ENCODE assay signal across 8 cellular contexts in genomic region chr17:58332720-58333395, GRCh38. TPM values are rescaled to one million over a fixed set of nuclear protein-coding genes. Genes with fewer than 3 reads are reported as not detected.
DNase-seq lines count a peak whose midpoint lies in the region; ATAC-seq and TF ChIP-seq lines count a peak whose summit lies in the region.

No MANE protein-coding gene starts in this region.

- no peaks in the 10 kb centered on the region for H3K36me3 ChIP-seq in suprapubic skin

- DNase-seq in activated CD4-positive, alpha-beta T cell treated with anti-CD3 and anti-CD28 coated beads for 4 hours, result peak; percentile 35 to 72
- DNase-seq in activated CD4-positive, alpha-beta T cell treated with anti-CD3 and anti-CD28 coated beads, Interleukin-2, amount 50 U/mL, for 1 hour, result no peak
- DNase-seq in activated T-cell treated with anti-CD3 and anti-CD28 coated beads for 24 hours (ENCODE audit: low read depth) (peak; percentile 67), suprapubic skin (ENCODE audit: low spot score in 2 of 2) (no peak), globus pallidus (ENCODE audit: low spot score) (no peak), ACHN (no peak)

- no peak for TF ChIP-seq POLR2A in suprapubic skin (IDR thresholded peaks at IDR 0.05)

- WGBS in suprapubic skin, result 62% methylated on average over 18 of the region's 18 CpGs

- H3K4me1 ChIP-seq in mononuclear cell (ENCODE audit: insufficient read depth, low read length) (peaks cover 68% of the 10 kb centered on the region), suprapubic skin (peaks cover 39% of the 10 kb centered on the region)

- TF ChIP-seq CTCF in suprapubic skin (IDR thresholded peaks at IDR 0.05), result no peak

- H3K27ac ChIP-seq in suprapubic skin, result no peak overlapping the region

- in situ Hi-C loops in ACHN (cut with HindIII; ENCODE audit: low pct_ligation_motif_present, low pct_unique_long_range_greater_than_20kb, low sequenced_read_pairs), result no loop called here

- no peak for TF ChIP-seq EP300 in suprapubic skin (IDR thresholded peaks at IDR 0.05)

- H3K4me3 ChIP-seq in mononuclear cell (ENCODE audit: low read length), result peak overlapping the region; percentile 99
- peak overlapping the region; percentile 48 for H3K4me3 ChIP-seq in suprapubic skin

- ATAC-seq in HG03175 (IDR thresholded peaks at IDR 0.05; ENCODE audit: unreplicated experiment), result no peak

- H3K9me3 ChIP-seq in mononuclear cell (ENCODE audit: low read depth, low read length) (no peaks in the 10 kb centered on the region), suprapubic skin (no peaks in the 10 kb centered on the region)

- H3K27me3 ChIP-seq in mononuclear cell (ENCODE audit: insufficient read depth, low read length), result no peaks in the 10 kb centered on the region
- H3K27me3 ChIP-seq in suprapubic skin, result peaks cover 2% of the 10 kb centered on the region

RNA-seq across cellular contexts. Expression of gene TSPOAP1, which starts 4.3 kb away (rescaled TPM):
- 22.4 TPM for total RNA-seq in mononuclear cell
- 10 to 100 TPM in 2 of 4 donors, 1 to 10 TPM in 2; 6.8 to 26.9 (median 12.4) TPM for total RNA-seq in suprapubic skin

RNA-seq across cellular contexts. Expression of gene SUPT4H1, which starts 19.1 kb away (rescaled TPM):
- 65.3 TPM for total RNA-seq in mononuclear cell
- 10 to 100 TPM; 33.8 to 48.3 (median 40.3) TPM for total RNA-seq in suprapubic skin

RNA-seq across cellular contexts. Expression of gene MPO, which starts 52.1 kb away (rescaled TPM):
- total RNA-seq in mononuclear cell, result 0.42 TPM
- not detected for total RNA-seq in suprapubic skin

Comparison
In these comparisons a context has a peak if more than half of its experiments do, and no peak if none do; other contexts are left out.
1. DNase-seq: peak in activated CD4-positive, alpha-beta T cell treated with anti-CD3 and anti-CD28 coated beads for 4 hours (2 of 2) and activated T-cell treated with anti-CD3 and anti-CD28 coated beads for 24 hours (single experiment); none in activated CD4-positive, alpha-beta T cell treated with anti-CD3 and anti-CD28 coated beads, Interleukin-2, amount 50 U/mL, for 1 hour (single experiment), suprapubic skin (0 of 2), globus pallidus (single experiment) and ACHN (single experiment).